ENCODE assay signal across 14 cellular contexts in genomic region chr7:1737956-1738355, GRCh38.
DNase-seq lines count a peak whose midpoint lies in the region; ATAC-seq, FAIRE-seq and TF ChIP-seq lines count a peak whose summit lies in the region.
"Had no signal": no experiment of that assay in that cellular context is flagged by ENCODE, and none has a peak within 500 bp of the region (broad histone marks: within the 10 kb centered on the region; RNA-seq: fewer than 3 reads in every experiment).

No MANE protein-coding gene starts in this region.

- intact Hi-C loops in natural killer cell (cut with micrococcal nuclease) (no loop called here), K562 (cut with micrococcal nuclease) (no loop called here), kidney (cut with DNase I) (no loop called here)

- DNase-seq in natural killer cell (no peak), K562 (ENCODE audit: extremely low read depth in 1 of 4, low spot score in 3 of 4) (no peak), kidney (peak; percentile 61), hippocampal formation (lab: John Stamatoyannopoulos, UW) (no peak), NCI-H1105 (lab: John Stamatoyannopoulos, UW) (no peak), LoVo (ENCODE audit: low spot score) (no peak)
- DNase-seq in natural killer cell treated with Interleukin-12 subunit alpha and Interleukin-12 subunit beta and Interleukin-15 and Interleukin-18, amount 100 ng/mL, for 72 hours (ENCODE audit: low spot score): no peak
- DNase-seq: Caco-2; CD8-positive, alpha-beta memory T cell had no signal

- H3K9me1 ChIP-seq in K562 (ENCODE audit: control insufficient read depth, insufficient read depth, low read length): no peaks in the 10 kb centered on the region

- H3K36me3 Mint-ChIP-seq in natural killer cell: no peaks in the 10 kb centered on the region
- no peaks in the 10 kb centered on the region for H3K36me3 Mint-ChIP-seq in natural killer cell treated with Interleukin-12 subunit alpha and Interleukin-12 subunit beta and Interleukin-15 and Interleukin-18, amount 100 ng/mL, for 72 hours
- H3K36me3 Mint-ChIP-seq: CD14-positive monocyte; CD8-positive, alpha-beta memory T cell had no signal

- H3K4me3 ChIP-seq in K562 (no peak overlapping the region), kidney (ENCODE audit: low read length in 2 of 2) (no peak overlapping the region)

- no peak for TF ChIP-seq POLR2A in K562 (conservative IDR thresholded peaks at IDR 0.05)

- H2AFZ ChIP-seq in K562 (ENCODE audit: low read depth, low read length): no peak overlapping the region

- FAIRE-seq in K562 (lab: Jason Lieb, UNC) (no peak), kidney (lab: Jason Lieb, UNC) (no peak)
- FAIRE-seq: A204.1, H54 had no signal

- peaks cover 11% of the 10 kb centered on the region for H3K79me2 ChIP-seq in K562 (ENCODE audit: control insufficient read depth, insufficient read depth, low read length)

- peaks cover 16% of the 10 kb centered on the region; the same call in 1 of the 3 replicates for H3K36me3 ChIP-seq in K562 (ENCODE audit: control insufficient read depth, insufficient read depth, low read length)
- H3K36me3 ChIP-seq in kidney (ENCODE audit: control insufficient read depth in 1 of 2, insufficient read depth in 2 of 2, low read length in 2 of 2): no peaks in the 10 kb centered on the region

- peak overlapping the region in 1 of 2 experiments; percentile 42; a peak in 1 of 4 replicates for H3K9ac ChIP-seq in K562 (ENCODE audit: insufficient read depth in 1 of 2, low read depth in 2 of 2, low read length in 2 of 2)
- no peak overlapping the region for H3K9ac ChIP-seq in kidney (ENCODE audit: low read length in 2 of 2)

- 57% methylated on average over 19 of the region's 20 CpGs for WGBS in K562 (ENCODE audit: insufficient coverage, low coverage, missing lambda C conversion rate)

- peak overlapping the region; percentile 85 for H3K4me3 Mint-ChIP-seq in natural killer cell
- no peak overlapping the region for H3K4me3 Mint-ChIP-seq in natural killer cell treated with Interleukin-12 subunit alpha and Interleukin-12 subunit beta and Interleukin-15 and Interleukin-18, amount 100 ng/mL, for 72 hours

- no peak overlapping the region for H3K4me2 ChIP-seq in K562 (ENCODE audit: insufficient read depth, low read length)

- BruUV-seq in K562 (replicated peaks; lab: Mats Ljungman, UMichigan): no TSS peak

- H3K9me3 ChIP-seq in K562 (replicated peaks; ENCODE audit: control insufficient read depth, insufficient read depth, low read depth, low read length) (no peaks in the 10 kb centered on the region), kidney (ENCODE audit: control insufficient read depth in 1 of 2, low read length in 2 of 2) (no peaks in the 10 kb centered on the region)
- H3K9me3 ChIP-seq: Caco-2 had no signal

- no peaks in the 10 kb centered on the region for H3K9me3 Mint-ChIP-seq in natural killer cell
- no peaks in the 10 kb centered on the region for H3K9me3 Mint-ChIP-seq in natural killer cell treated with Interleukin-12 subunit alpha and Interleukin-12 subunit beta and Interleukin-15 and Interleukin-18, amount 100 ng/mL, for 72 hours
- H3K9me3 Mint-ChIP-seq: CD8-positive, alpha-beta memory T cell had no signal

- peaks cover 4% of the 10 kb centered on the region; the same call in 1 of the 2 replicates for H4K20me1 ChIP-seq in K562 (replicated peaks; ENCODE audit: control insufficient read depth, insufficient read depth, low read length)

- ATAC-seq in natural killer cell: no peak
- no peak for ATAC-seq in natural killer cell treated with Interleukin-12 subunit alpha and Interleukin-12 subunit beta and Interleukin-15 and Interleukin-18, amount 100 ng/mL, for 72 hours
- ATAC-seq in K562: no peak
- ATAC-seq: HCT116 had no signal

- H3K4me1 ChIP-seq in K562 (replicated peaks in 1 of 2; ENCODE audit: control insufficient read depth in 2 of 2, insufficient read depth in 2 of 2, low read length in 2 of 2): peaks cover 5 to 65% of the 10 kb centered on the region in 2 experiments; a peak in 3 of 5 replicates
- peaks cover 0 to 6% of the 10 kb centered on the region in 2 donors for H3K4me1 ChIP-seq in kidney (ENCODE audit: control insufficient read depth in 1 of 2, insufficient read depth in 1 of 2, low read depth in 1 of 2, low read length in 2 of 2)
- H3K4me1 ChIP-seq: Caco-2 had no signal

- peaks cover 7 to 15% of the 10 kb centered on the region in 2 donors for H3K27me3 Mint-ChIP-seq in natural killer cell (ENCODE audit: low read depth in 2 of 2)
- H3K27me3 Mint-ChIP-seq in natural killer cell treated with Interleukin-12 subunit alpha and Interleukin-12 subunit beta and Interleukin-15 and Interleukin-18, amount 100 ng/mL, for 72 hours: peaks cover 0 to 5% of the 10 kb centered on the region in 2 donors

- H3K27ac Mint-ChIP-seq in natural killer cell: peak overlapping the region; percentile 58 to 60
- H3K27ac Mint-ChIP-seq in natural killer cell treated with Interleukin-12 subunit alpha and Interleukin-12 subunit beta and Interleukin-15 and Interleukin-18, amount 100 ng/mL, for 72 hours: no peak overlapping the region

- POLR2A ChIA-PET in K562 (lab: Yijun Ruan, JAX): no interaction called here

- CTCF ChIA-PET in K562 (lab: Yijun Ruan, JAX; ENCODE audit: low intra/inter-chr PET ratio): no interaction called here

- TF ChIP-seq RAD21 in K562 (CRISPR knock-in tag; conservative IDR thresholded peaks at IDR 0.05 in 1 of 2, IDR thresholded peaks at IDR 0.05 in 1 of 2): no peak

- H3K27me3 ChIP-seq in K562 (ENCODE audit: control insufficient read depth in 2 of 2, insufficient read depth in 2 of 2, low read length in 2 of 2): peaks cover 14 to 35% of the 10 kb centered on the region in 2 experiments; a peak in 3 of 5 replicates

- no peak overlapping the region for H3K27ac ChIP-seq in K562 (ENCODE audit: extremely low read depth, low read depth, low read length)
- H3K27ac ChIP-seq in kidney (ENCODE audit: low read depth in 2 of 2, low read length in 2 of 2): no peak overlapping the region
- H3K27ac ChIP-seq: HL-60 had no signal

- TF ChIP-seq CTCF in natural killer cell (IDR thresholded peaks at IDR 0.05): no peak
- TF ChIP-seq CTCF in K562 (IDR thresholded peaks at IDR 0.05 in 2 of 3, conservative IDR thresholded peaks at IDR 0.05 in 1 of 3; ENCODE audit: insufficient read depth in 2 of 3, low read depth in 1 of 3, low read length in 3 of 3): no peak
- TF ChIP-seq CTCF in kidney (IDR thresholded peaks at IDR 0.05; ENCODE audit: borderline replicate concordance, extremely low read depth, insufficient read depth): no peak

- in situ Hi-C loops in K562 (cut with MboI): no loop called here

- no peak for TF ChIP-seq EP300 in K562 (IDR thresholded peaks at IDR 0.05; ENCODE audit: low read length)

- H3K4me1 Mint-ChIP-seq in natural killer cell: peaks cover 20 to 35% of the 10 kb centered on the region in 2 donors
- peaks cover 19 to 25% of the 10 kb centered on the region in 2 donors for H3K4me1 Mint-ChIP-seq in natural killer cell treated with Interleukin-12 subunit alpha and Interleukin-12 subunit beta and Interleukin-15 and Interleukin-18, amount 100 ng/mL, for 72 hours (ENCODE audit: low read depth in 2 of 2)

TF ChIP-seq in K562, 482 proteins besides CTCF, POLR2A, EP300 and RAD21:
- no peak for TF ChIP-seq MXD1 (CRISPR knock-in tag; IDR thresholded peaks at IDR 0.05; ENCODE audit: borderline replicate concordance, poor library complexity, severe bottlenecking)
- TF ChIP-seq RBM17 (IDR thresholded peaks at IDR 0.05; ENCODE audit: borderline replicate concordance, low read depth, low read length): no peak
- TF ChIP-seq HDAC2 (IDR thresholded peaks at IDR 0.05): no peak
- TF ChIP-seq SAFB2 (IDR thresholded peaks at IDR 0.05; ENCODE audit: borderline replicate concordance, low read depth, low read length, severe bottlenecking): no peak
- no peak for TF ChIP-seq ZNF41 (CRISPR knock-in tag; conservative IDR thresholded peaks at IDR 0.05)
- TF ChIP-seq HMGN3 (IDR thresholded peaks at IDR 0.05; ENCODE audit: borderline replicate concordance, extremely low read depth, insufficient read length, low read depth, low read length): peak; percentile 33
- TF ChIP-seq POLR2AphosphoS2 (IDR thresholded peaks at IDR 0.05; ENCODE audit: low read length): no peak
- TF ChIP-seq NCOA6 (IDR thresholded peaks at IDR 0.05): no peak
- TF ChIP-seq KDM2B (CRISPR knock-in tag; IDR thresholded peaks at IDR 0.05): no peak
- TF ChIP-seq, protein P1, sequence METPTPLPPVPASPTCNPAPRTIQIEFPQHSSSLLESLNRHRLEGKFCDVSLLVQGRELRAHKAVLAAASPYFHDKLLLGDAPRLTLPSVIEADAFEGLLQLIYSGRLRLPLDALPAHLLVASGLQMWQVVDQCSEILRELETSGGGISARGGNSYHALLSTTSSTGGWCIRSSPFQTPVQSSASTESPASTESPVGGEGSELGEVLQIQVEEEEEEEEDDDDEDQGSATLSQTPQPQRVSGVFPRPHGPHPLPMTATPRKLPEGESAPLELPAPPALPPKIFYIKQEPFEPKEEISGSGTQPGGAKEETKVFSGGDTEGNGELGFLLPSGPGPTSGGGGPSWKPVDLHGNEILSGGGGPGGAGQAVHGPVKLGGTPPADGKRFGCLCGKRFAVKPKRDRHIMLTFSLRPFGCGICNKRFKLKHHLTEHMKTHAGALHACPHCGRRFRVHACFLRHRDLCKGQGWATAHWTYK (CRISPR knock-in tag; IDR thresholded peaks at IDR 0.05): 0 out of 2 replicates have a peak, but pooled peaks have one; percentile 50
- TF ChIP-seq DIDO1 (tag; IDR thresholded peaks at IDR 0.05; ENCODE audit: low read depth): no peak
- TF ChIP-seq POLR2G (IDR thresholded peaks at IDR 0.05; ENCODE audit: low read depth, low read length): peak; percentile 25; the same call in 1 of the 2 replicates
- no peak for TF ChIP-seq NFATC3 (IDR thresholded peaks at IDR 0.05)
- TF ChIP-seq TSC22D4 (tag; IDR thresholded peaks at IDR 0.05): no peak
- no peak for TF ChIP-seq ZNF764 (CRISPR knock-in tag; IDR thresholded peaks at IDR 0.05; ENCODE audit: low read depth)
TF ChIP-seq in K562: peak in this region for 3.

Comparison
In these comparisons a context has a peak if more than half of its experiments do, and no peak if none do; other contexts are left out.
1. H3K27ac Mint-ChIP-seq: peak in natural killer cell (2 of 2); none in natural killer cell treated with Interleukin-12 subunit alpha and Interleukin-12 subunit beta and Interleukin-15 and Interleukin-18, amount 100 ng/mL, for 72 hours (0 of 2).